ENCODE assay signal across 8 cellular contexts in the genomic region with DNA sequence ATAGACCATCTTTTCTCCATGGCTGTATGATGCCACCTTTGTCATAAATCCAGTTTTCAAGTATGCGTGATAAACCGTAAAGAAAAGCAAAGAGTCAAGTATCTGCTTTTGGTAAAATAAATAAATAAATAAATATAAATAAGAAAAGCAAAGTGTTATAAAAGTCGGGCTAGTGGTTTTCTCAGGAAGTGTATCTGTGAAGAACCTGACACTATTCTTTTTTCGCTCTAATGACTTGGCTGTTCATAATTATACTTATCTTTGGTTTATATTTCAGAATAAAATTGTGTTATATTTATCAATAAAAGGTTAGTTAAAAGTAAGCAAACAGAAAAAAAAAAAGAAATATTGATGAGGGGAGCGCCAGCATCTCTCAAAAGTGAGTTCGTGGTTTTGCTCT. TPM values are rescaled to one million over a fixed set of nuclear protein-coding genes. Genes with fewer than 3 reads are reported as not detected.
A peak's percentile ranks its signal among the peaks of the same experiment; 100 is the strongest.
DNase-seq lines count a peak whose midpoint lies in the region; ATAC-seq and TF ChIP-seq lines count a peak whose summit lies in the region.

No MANE protein-coding gene starts in this region.

- H3K4me3 ChIP-seq in HUES64 (ENCODE audit: low read length) (peak overlapping the region; percentile 75), mucosa of stomach (ENCODE audit: low read length) (peak overlapping the region; percentile 43)

- H3K27ac ChIP-seq in 22Rv1 (peak overlapping the region; percentile 48), HUES64 (ENCODE audit: low read depth, low read length) (no peak overlapping the region)

- peaks cover 7% of the 10 kb centered on the region for H3K36me3 Mint-ChIP-seq in central memory CD8-positive, alpha-beta T cell (ENCODE audit: insufficient read depth)

- H3K4me1 Mint-ChIP-seq in central memory CD8-positive, alpha-beta T cell = peaks cover 10% of the 10 kb centered on the region

- H3K9ac ChIP-seq in HUES64 (ENCODE audit: low read depth, low read length) (peak overlapping the region; percentile 77), mucosa of stomach (ENCODE audit: low read length) (peak overlapping the region; percentile 64)

- H3K9me3 ChIP-seq in HUES64 (ENCODE audit: insufficient read depth, low read depth, low read length) = peaks cover 2% of the 10 kb centered on the region; the same call in 1 of the 2 replicates
- H3K9me3 ChIP-seq in mucosa of stomach (ENCODE audit: control insufficient read depth, low read length) = no peaks in the 10 kb centered on the region

- H3K27me3 ChIP-seq in HUES64 (ENCODE audit: insufficient read depth, low read length) (peaks cover 16% of the 10 kb centered on the region), mucosa of stomach (ENCODE audit: control insufficient read depth, insufficient read depth, low read length) (no peaks in the 10 kb centered on the region)

- H3K36me3 ChIP-seq in HUES64 (ENCODE audit: insufficient read depth, low read length) (peaks cover 5% of the 10 kb centered on the region; the same call in 1 of the 2 replicates), mucosa of stomach (ENCODE audit: control insufficient read depth, insufficient read depth, low read length) (no peaks in the 10 kb centered on the region)

- H3K27me3 Mint-ChIP-seq in central memory CD8-positive, alpha-beta T cell = no peaks in the 10 kb centered on the region

- H3K4me1 ChIP-seq in HUES64 (ENCODE audit: insufficient read depth, low read length) (peaks cover 7% of the 10 kb centered on the region; the same call in 1 of the 2 replicates), mucosa of stomach (ENCODE audit: control insufficient read depth, insufficient read depth, low read length) (peaks cover 6% of the 10 kb centered on the region)

- peaks cover 17% of the 10 kb centered on the region for H3K9me3 Mint-ChIP-seq in central memory CD8-positive, alpha-beta T cell

- no peak for TF ChIP-seq CTCF in 22Rv1 (IDR thresholded peaks at IDR 0.05)

- peak; percentile 20 for ATAC-seq in central memory CD8-positive, alpha-beta T cell (replicated peaks; ENCODE audit: extremely low read depth, poor library complexity, severe bottlenecking)
- ATAC-seq in HG02885 (IDR thresholded peaks at IDR 0.05; ENCODE audit: poor library complexity, unreplicated experiment) = no peak

- no peak for DNase-seq in central memory CD8-positive, alpha-beta T cell (ENCODE audit: low spot score in 2 of 2)
- DNase-seq in NCI-H1092 (lab: John Stamatoyannopoulos, UW) = no peak
- no peak for DNase-seq in COLO668 (lab: John Stamatoyannopoulos, UW; ENCODE audit: unreplicated experiment)
- no peak for DNase-seq in LoVo (ENCODE audit: low spot score)

- peak overlapping the region; percentile 89 for H3K4me3 Mint-ChIP-seq in central memory CD8-positive, alpha-beta T cell

- H3K27ac Mint-ChIP-seq in central memory CD8-positive, alpha-beta T cell (ENCODE audit: low read depth) = peak overlapping the region; percentile 82

- WGBS in HUES64 = 58% methylated on average over 4 of the region's 6 CpGs

RNA-seq across cellular contexts. Expression of a gene that starts 0.6 kb away (rescaled TPM):
- polyA plus RNA-seq in HUES64 (2013, experiment 1 of 2) = 7.2 TPM
- 6.8 TPM for polyA plus RNA-seq in HUES64 (2013, experiment 2 of 2)

RNA-seq across cellular contexts. Expression of a gene that starts 23.5 kb away (rescaled TPM):
- polyA plus RNA-seq in HUES64 (2013, experiment 1 of 2) = 4.3 TPM
- polyA plus RNA-seq in HUES64 (2013, experiment 2 of 2) = 4.6 TPM

RNA-seq across cellular contexts. Expression of a gene that starts 30.9 kb away (rescaled TPM):
- 3.5 TPM for polyA plus RNA-seq in HUES64 (2013, experiment 1 of 2)
- 3.4 TPM for polyA plus RNA-seq in HUES64 (2013, experiment 2 of 2)

RNA-seq across cellular contexts. Expression of a gene that starts 57.7 kb away (rescaled TPM):
- 6.4 TPM for polyA plus RNA-seq in HUES64 (2013, experiment 1 of 2)
- 6.7 TPM for polyA plus RNA-seq in HUES64 (2013, experiment 2 of 2)
